Comparison of ENCODE assay signal across 22 cellular contexts in the genomic region with DNA sequence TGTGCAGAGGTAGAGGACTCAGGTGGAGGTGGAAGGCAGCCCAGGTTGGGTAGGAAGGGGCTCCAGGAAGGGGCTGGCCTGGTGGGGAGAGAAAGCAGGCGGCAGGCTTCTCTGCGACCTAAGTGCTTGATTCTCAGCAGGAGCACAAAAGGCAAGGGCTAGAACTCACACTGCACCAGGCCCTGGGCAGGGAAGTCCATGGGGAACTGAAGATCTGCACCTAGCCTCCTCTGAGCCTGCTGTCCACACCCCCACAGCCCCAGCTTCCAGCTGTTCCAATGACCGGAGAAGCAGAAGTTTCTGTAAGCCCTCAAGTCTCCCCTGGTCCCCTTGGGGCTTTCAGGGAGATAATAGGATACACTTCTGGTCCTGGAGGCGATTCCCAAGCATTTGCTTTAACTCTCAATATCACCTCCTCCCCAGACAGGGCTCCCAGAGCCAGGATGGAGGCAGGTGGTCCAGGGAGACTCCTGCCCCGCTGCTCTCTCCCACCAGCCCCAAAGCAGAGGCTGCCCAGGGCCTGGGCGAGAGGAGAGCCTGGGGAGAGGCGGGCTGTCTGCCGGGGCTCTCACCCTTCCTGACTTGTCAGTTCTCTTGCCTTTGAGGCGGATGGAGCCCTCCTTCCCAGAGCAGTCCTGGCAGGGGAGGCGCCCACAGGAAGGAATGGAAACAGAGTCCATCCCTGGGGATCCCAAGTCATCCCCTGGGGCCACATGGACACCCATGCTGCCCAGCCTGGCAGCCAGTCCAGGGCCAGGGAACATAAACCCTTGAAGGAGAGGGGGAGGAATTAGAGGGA.
"Had no signal": no experiment of that assay in that cellular context is flagged by ENCODE, and none has a peak within 500 bp of the region (broad histone marks: within the 10 kb centered on the region; RNA-seq: fewer than 3 reads in every experiment).

No MANE protein-coding gene starts in this region.

- H3K9ac ChIP-seq: neural progenitor cell had no signal

- H3K9me3 Mint-ChIP-seq: activated CD4-positive, alpha-beta memory T cell treated with anti-CD3 and anti-CD28 coated beads, Interleukin-2, amount 10 ng/mL, durations not matched to agents 7 days and 5 days; activated CD4-positive, alpha-beta T cell treated with anti-CD3 and anti-CD28 coated beads, Interleukin-2, amount 10 ng/mL, durations not matched to agents 7 days and 5 days; activated naive CD4-positive, alpha-beta T cell treated with anti-CD3 and anti-CD28 coated beads, Interleukin-2, amount 10 ng/mL, durations not matched to agents 7 days and 5 days; activated naive CD8-positive, alpha-beta T cell treated with anti-CD3 and anti-CD28 coated beads, Interleukin-2, amount 10 ng/mL, durations not matched to agents 7 days and 5 days; activated T-cell treated with anti-CD3 and anti-CD28 coated beads, Interleukin-2, amount 50 U/mL, for 24 hours; mesothelial cell of epicardium; neural progenitor cell; WTC11 had no signal

- H3K27ac Mint-ChIP-seq: activated CD4-positive, alpha-beta memory T cell treated with anti-CD3 and anti-CD28 coated beads, Interleukin-2, amount 10 ng/mL, durations not matched to agents 7 days and 5 days; activated CD4-positive, alpha-beta T cell treated with anti-CD3 and anti-CD28 coated beads, Interleukin-2, amount 10 ng/mL, durations not matched to agents 7 days and 5 days; activated naive CD4-positive, alpha-beta T cell treated with anti-CD3 and anti-CD28 coated beads, Interleukin-2, amount 10 ng/mL, durations not matched to agents 7 days and 5 days; activated naive CD8-positive, alpha-beta T cell treated with anti-CD3 and anti-CD28 coated beads, Interleukin-2, amount 10 ng/mL, durations not matched to agents 7 days and 5 days; activated T-cell treated with anti-CD3 and anti-CD28 coated beads, Interleukin-2, amount 50 U/mL, for 24 hours; mesothelial cell of epicardium; naive B cell; WTC11 had no signal

- H3K4me3 ChIP-seq: gastroesophageal sphincter, heart left ventricle, neural progenitor cell, spleen, testis, transverse colon had no signal

- H3K36me3 Mint-ChIP-seq: activated naive CD4-positive, alpha-beta T cell treated with anti-CD3 and anti-CD28 coated beads, Interleukin-2, amount 10 ng/mL, durations not matched to agents 7 days and 5 days; activated naive CD8-positive, alpha-beta T cell treated with anti-CD3 and anti-CD28 coated beads, Interleukin-2, amount 10 ng/mL, durations not matched to agents 7 days and 5 days; mesothelial cell of epicardium; naive B cell; neural progenitor cell; WTC11 had no signal

- H3K4me2 ChIP-seq: neural progenitor cell had no signal

- H3K27ac ChIP-seq: brain microvascular endothelial cell, gastroesophageal sphincter, heart left ventricle, neural progenitor cell, spleen, testis, transverse colon had no signal

- DNase-seq: activated CD4-positive, alpha-beta memory T cell treated with anti-CD3 and anti-CD28 coated beads, Interleukin-2, amount 10 ng/mL, durations not matched to agents 7 days and 5 days; activated CD4-positive, alpha-beta T cell treated with anti-CD3 and anti-CD28 coated beads for 1 hour; activated CD4-positive, alpha-beta T cell treated with anti-CD3 and anti-CD28 coated beads, Interleukin-2, amount 10 ng/mL, durations not matched to agents 7 days and 5 days; activated CD8-positive, alpha-beta memory T cell treated with anti-CD3 and anti-CD28 coated beads, Interleukin-2, amount 50 U/mL, for 48 hours; activated gamma-delta T cell; activated naive CD4-positive, alpha-beta T cell treated with anti-CD3 and anti-CD28 coated beads, Interleukin-2, amount 10 ng/mL, durations not matched to agents 7 days and 5 days; activated naive CD8-positive, alpha-beta T cell treated with anti-CD3 and anti-CD28 coated beads, Interleukin-2, amount 10 ng/mL, durations not matched to agents 7 days and 5 days; activated T-cell treated with anti-CD3 and anti-CD28 coated beads, Interleukin-2, amount 50 U/mL, for 24 hours; brain microvascular endothelial cell; cortex of kidney; naive B cell; right cardiac atrium; spleen; stimulated activated naive CD8-positive, alpha-beta T cell treated with anti-CD3 and anti-CD28 coated beads, Interleukin-15, Interleukin-2, amounts not matched to agents 100 U/mL and 50 U/mL, for 24 hours; T-helper 9 cell; testis; transverse colon had no signal

- H3K4me3 Mint-ChIP-seq: activated CD4-positive, alpha-beta memory T cell treated with anti-CD3 and anti-CD28 coated beads, Interleukin-2, amount 10 ng/mL, durations not matched to agents 7 days and 5 days; activated CD4-positive, alpha-beta T cell treated with anti-CD3 and anti-CD28 coated beads, Interleukin-2, amount 10 ng/mL, durations not matched to agents 7 days and 5 days; activated naive CD4-positive, alpha-beta T cell treated with anti-CD3 and anti-CD28 coated beads, Interleukin-2, amount 10 ng/mL, durations not matched to agents 7 days and 5 days; activated naive CD8-positive, alpha-beta T cell treated with anti-CD3 and anti-CD28 coated beads, Interleukin-2, amount 10 ng/mL, durations not matched to agents 7 days and 5 days; activated T-cell treated with anti-CD3 and anti-CD28 coated beads, Interleukin-2, amount 50 U/mL, for 24 hours; mesothelial cell of epicardium; neural progenitor cell; WTC11 had no signal

- H3K27me3 ChIP-seq: neural progenitor cell, testis had no signal

- H3K9me3 ChIP-seq: gastroesophageal sphincter, heart left ventricle, spleen, testis, transverse colon had no signal

- H3K36me3 ChIP-seq: brain microvascular endothelial cell, gastroesophageal sphincter, heart left ventricle, neural progenitor cell, spleen, transverse colon had no signal

- H3K4me1 ChIP-seq: gastroesophageal sphincter, heart left ventricle, spleen, testis, transverse colon had no signal

- H3K4me1 Mint-ChIP-seq: activated CD4-positive, alpha-beta memory T cell treated with anti-CD3 and anti-CD28 coated beads, Interleukin-2, amount 10 ng/mL, durations not matched to agents 7 days and 5 days; activated CD4-positive, alpha-beta T cell treated with anti-CD3 and anti-CD28 coated beads, Interleukin-2, amount 10 ng/mL, durations not matched to agents 7 days and 5 days; activated naive CD4-positive, alpha-beta T cell treated with anti-CD3 and anti-CD28 coated beads, Interleukin-2, amount 10 ng/mL, durations not matched to agents 7 days and 5 days; activated naive CD8-positive, alpha-beta T cell treated with anti-CD3 and anti-CD28 coated beads, Interleukin-2, amount 10 ng/mL, durations not matched to agents 7 days and 5 days had no signal
